In genomic region chr17:193841-194806, GRCh38 we compare ENCODE assay signal across 1 cellular context.
TF ChIP-seq lines count a peak whose summit lies in the region.

No MANE protein-coding gene starts in this region.

TF ChIP-seq in HepG2, 621 proteins besides CTCF, POLR2A, EP300 and RAD21 (continued from another document and continues in another):
- TF ChIP-seq, protein P1, sequence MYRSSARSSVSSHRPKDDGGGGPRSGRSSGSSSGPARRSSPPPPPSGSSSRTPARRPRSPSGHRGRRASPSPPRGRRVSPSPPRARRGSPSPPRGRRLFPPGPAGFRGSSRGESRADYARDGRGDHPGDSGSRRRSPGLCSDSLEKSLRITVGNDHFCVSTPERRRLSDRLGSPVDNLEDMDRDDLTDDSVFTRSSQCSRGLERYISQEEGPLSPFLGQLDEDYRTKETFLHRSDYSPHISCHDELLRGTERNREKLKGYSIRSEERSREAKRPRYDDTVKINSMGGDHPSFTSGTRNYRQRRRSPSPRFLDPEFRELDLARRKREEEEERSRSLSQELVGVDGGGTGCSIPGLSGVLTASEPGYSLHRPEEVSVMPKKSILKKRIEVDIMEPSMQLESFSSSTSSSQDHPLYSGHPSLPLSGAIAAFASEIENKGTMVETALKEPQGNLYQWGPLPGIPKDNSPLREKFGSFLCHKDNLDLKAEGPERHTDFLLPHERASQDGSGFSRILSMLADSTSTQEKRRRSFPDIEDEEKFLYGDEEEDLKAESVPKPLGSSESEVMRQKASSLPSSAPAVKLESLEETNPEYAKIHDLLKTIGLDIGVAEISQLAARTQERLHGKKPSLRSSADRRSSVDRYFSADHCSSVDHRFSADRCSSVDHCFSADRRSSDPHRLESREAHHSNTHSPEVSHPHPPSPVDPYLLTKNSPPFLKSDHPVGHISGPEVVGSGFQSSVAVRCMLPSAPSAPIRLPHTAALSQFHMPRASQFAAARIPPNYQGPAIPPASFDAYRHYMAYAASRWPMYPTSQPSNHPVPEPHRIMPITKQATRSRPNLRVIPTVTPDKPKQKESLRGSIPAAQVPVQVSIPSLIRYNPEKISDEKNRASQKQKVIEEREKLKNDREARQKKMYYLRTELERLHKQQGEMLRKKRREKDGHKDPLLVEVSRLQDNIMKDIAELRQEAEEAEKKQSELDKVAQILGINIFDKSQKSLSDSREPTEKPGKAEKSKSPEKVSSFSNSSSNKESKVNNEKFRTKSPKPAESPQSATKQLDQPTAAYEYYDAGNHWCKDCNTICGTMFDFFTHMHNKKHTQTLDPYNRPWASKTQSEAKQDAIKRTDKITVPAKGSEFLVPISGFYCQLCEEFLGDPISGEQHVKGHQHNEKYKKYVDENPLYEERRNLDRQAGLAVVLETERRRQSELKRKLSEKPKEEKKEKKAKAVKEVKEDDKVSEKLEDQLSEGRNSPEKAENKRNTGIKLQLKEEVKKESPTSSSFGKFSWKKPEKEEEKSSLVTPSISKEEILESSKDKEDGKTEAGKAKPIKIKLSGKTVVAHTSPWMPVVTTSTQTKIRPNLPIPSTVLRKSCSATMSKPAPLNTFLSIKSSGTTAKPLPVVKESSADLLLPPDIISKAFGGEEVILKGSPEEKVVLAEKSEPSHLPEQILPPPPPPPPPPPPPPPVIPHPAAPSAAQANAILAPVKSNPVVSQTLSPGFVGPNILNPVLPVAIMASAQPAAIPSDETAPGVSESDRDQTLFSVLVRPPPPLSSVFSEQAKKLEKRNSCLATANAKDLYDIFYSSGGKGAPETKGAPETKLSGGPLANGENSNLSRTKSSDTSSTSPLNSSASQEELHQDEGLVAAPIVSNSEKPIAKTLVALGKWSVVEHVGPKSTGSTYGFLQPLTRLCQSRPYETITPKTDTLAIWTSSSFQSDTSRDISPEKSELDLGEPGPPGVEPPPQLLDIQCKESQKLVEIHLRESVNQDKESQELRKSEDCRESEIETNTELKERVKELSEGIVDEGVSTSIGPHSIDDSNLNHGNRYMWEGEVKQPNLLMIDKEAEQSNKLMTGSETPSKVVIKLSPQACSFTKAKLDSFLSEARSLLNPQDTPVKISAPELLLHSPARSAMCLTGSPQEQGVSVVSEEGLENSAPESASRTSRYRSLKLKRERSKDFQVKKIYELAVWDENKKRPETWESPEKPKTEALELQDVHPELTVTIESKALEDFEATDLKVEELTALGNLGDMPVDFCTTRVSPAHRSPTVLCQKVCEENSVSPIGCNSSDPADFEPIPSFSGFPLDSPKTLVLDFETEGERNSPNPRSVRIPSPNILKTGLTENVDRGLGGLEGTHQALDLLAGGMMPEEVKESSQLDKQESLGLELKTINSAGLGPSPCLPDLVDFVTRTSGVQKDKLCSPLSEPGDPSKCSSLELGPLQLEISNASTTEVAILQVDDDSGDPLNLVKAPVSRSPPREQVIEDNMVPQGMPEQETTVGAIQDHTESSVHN (CRISPR knock-in tag; IDR thresholded peaks at IDR 0.05): no peak
- TF ChIP-seq KLF15 (CRISPR knock-in tag; IDR thresholded peaks at IDR 0.05; ENCODE audit: borderline replicate concordance) (no peak), ZNF563 (CRISPR knock-in tag; IDR thresholded peaks at IDR 0.05) (peak; percentile 71; the same call in 1 of the 2 replicates), THAP11 (CRISPR knock-in tag; IDR thresholded peaks at IDR 0.05) (no peak), ZNF501 (CRISPR knock-in tag; IDR thresholded peaks at IDR 0.05) (peak; percentile 81), STAT5B (CRISPR knock-in tag; IDR thresholded peaks at IDR 0.05) (no peak), NFE2 (CRISPR knock-in tag; IDR thresholded peaks at IDR 0.05) (no peak), ZUFSP (CRISPR knock-in tag; IDR thresholded peaks at IDR 0.05; ENCODE audit: borderline replicate concordance) (no peak), ZNF17 (CRISPR knock-in tag; IDR thresholded peaks at IDR 0.05) (no peak), MAZ (IDR thresholded peaks at IDR 0.05; ENCODE audit: borderline replicate concordance, low read depth, low read length) (no peak), MAZ (CRISPR knock-in tag; IDR thresholded peaks at IDR 0.05; ENCODE audit: low read depth) (no peak), HOXA7 (CRISPR knock-in tag; IDR thresholded peaks at IDR 0.05) (no peak), ASH2L (IDR thresholded peaks at IDR 0.05; ENCODE audit: insufficient read length, low read depth, low read length) (no peak), PRDM10 (CRISPR knock-in tag; IDR thresholded peaks at IDR 0.05; ENCODE audit: low read depth) (no peak), CSRNP2 (CRISPR knock-in tag; conservative IDR thresholded peaks at IDR 0.05; ENCODE audit: low read depth) (no peak), ZBTB1 (CRISPR knock-in tag; IDR thresholded peaks at IDR 0.05; ENCODE audit: borderline replicate concordance) (no peak), TAF15 (IDR thresholded peaks at IDR 0.05; ENCODE audit: low read depth, low read length, poor library complexity, severe bottlenecking) (no peak), AHR (CRISPR knock-in tag; IDR thresholded peaks at IDR 0.05) (no peak), ZNF337 (CRISPR knock-in tag; IDR thresholded peaks at IDR 0.05; ENCODE audit: borderline replicate concordance, low read depth) (no peak), GFI1 (CRISPR knock-in tag; IDR thresholded peaks at IDR 0.05; ENCODE audit: borderline replicate concordance) (no peak), ZNF792 (CRISPR knock-in tag; IDR thresholded peaks at IDR 0.05) (no peak), PPARG (CRISPR knock-in tag; conservative IDR thresholded peaks at IDR 0.05) (no peak), MAF1 (CRISPR knock-in tag; IDR thresholded peaks at IDR 0.05; ENCODE audit: borderline replicate concordance) (no peak), NFRKB (IDR thresholded peaks at IDR 0.05) (no peak), ZNF713 (CRISPR knock-in tag; IDR thresholded peaks at IDR 0.05) (no peak), RNF2 (conservative IDR thresholded peaks at IDR 0.05; ENCODE audit: low read depth) (no peak), MEF2D (CRISPR knock-in tag; IDR thresholded peaks at IDR 0.05) (no peak), ZNF558 (CRISPR knock-in tag; IDR thresholded peaks at IDR 0.05; ENCODE audit: borderline replicate concordance) (no peak), HHEX (CRISPR knock-in tag; IDR thresholded peaks at IDR 0.05) (no peak), ZSCAN12 (CRISPR knock-in tag; IDR thresholded peaks at IDR 0.05) (no peak), MAX (IDR thresholded peaks at IDR 0.05) (peak; percentile 62), GZF1 (CRISPR knock-in tag; IDR thresholded peaks at IDR 0.05) (no peak)
- TF ChIP-seq, protein P2, sequence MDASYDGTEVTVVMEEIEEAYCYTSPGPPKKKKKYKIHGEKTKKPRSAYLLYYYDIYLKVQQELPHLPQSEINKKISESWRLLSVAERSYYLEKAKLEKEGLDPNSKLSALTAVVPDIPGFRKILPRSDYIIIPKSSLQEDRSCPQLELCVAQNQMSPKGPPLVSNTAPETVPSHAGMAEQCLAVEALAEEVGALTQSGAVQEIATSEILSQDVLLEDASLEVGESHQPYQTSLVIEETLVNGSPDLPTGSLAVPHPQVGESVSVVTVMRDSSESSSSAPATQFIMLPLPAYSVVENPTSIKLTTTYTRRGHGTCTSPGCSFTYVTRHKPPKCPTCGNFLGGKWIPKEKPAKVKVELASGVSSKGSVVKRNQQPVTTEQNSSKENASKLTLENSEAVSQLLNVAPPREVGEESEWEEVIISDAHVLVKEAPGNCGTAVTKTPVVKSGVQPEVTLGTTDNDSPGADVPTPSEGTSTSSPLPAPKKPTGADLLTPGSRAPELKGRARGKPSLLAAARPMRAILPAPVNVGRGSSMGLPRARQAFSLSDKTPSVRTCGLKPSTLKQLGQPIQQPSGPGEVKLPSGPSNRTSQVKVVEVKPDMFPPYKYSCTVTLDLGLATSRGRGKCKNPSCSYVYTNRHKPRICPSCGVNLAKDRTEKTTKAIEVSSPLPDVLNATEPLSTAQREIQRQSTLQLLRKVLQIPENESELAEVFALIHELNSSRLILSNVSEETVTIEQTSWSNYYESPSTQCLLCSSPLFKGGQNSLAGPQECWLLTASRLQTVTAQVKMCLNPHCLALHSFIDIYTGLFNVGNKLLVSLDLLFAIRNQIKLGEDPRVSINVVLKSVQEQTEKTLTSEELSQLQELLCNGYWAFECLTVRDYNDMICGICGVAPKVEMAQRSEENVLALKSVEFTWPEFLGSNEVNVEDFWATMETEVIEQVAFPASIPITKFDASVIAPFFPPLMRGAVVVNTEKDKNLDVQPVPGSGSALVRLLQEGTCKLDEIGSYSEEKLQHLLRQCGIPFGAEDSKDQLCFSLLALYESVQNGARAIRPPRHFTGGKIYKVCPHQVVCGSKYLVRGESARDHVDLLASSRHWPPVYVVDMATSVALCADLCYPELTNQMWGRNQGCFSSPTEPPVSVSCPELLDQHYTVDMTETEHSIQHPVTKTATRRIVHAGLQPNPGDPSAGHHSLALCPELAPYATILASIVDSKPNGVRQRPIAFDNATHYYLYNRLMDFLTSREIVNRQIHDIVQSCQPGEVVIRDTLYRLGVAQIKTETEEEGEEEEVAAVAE (CRISPR knock-in tag; IDR thresholded peaks at IDR 0.05; ENCODE audit: borderline replicate concordance): no peak
- TF ChIP-seq, protein P3, sequence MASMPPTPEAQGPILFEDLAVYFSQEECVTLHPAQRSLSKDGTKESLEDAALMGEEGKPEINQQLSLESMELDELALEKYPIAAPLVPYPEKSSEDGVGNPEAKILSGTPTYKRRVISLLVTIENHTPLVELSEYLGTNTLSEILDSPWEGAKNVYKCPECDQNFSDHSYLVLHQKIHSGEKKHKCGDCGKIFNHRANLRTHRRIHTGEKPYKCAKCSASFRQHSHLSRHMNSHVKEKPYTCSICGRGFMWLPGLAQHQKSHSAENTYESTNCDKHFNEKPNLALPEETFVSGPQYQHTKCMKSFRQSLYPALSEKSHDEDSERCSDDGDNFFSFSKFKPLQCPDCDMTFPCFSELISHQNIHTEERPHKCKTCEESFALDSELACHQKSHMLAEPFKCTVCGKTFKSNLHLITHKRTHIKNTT (CRISPR knock-in tag; IDR thresholded peaks at IDR 0.05): no peak
- TF ChIP-seq, protein P4, sequence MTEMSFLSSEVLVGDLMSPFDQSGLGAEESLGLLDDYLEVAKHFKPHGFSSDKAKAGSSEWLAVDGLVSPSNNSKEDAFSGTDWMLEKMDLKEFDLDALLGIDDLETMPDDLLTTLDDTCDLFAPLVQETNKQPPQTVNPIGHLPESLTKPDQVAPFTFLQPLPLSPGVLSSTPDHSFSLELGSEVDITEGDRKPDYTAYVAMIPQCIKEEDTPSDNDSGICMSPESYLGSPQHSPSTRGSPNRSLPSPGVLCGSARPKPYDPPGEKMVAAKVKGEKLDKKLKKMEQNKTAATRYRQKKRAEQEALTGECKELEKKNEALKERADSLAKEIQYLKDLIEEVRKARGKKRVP (CRISPR knock-in tag; IDR thresholded peaks at IDR 0.05): no peak
- TF ChIP-seq, protein P5, sequence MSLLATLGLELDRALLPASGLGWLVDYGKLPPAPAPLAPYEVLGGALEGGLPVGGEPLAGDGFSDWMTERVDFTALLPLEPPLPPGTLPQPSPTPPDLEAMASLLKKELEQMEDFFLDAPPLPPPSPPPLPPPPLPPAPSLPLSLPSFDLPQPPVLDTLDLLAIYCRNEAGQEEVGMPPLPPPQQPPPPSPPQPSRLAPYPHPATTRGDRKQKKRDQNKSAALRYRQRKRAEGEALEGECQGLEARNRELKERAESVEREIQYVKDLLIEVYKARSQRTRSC (CRISPR knock-in tag; IDR thresholded peaks at IDR 0.05; ENCODE audit: low read depth): no peak
